In genomic region chr2:183010112-183010511, GRCh38 we compare ENCODE assay signal across 10 cellular contexts. TPM values are rescaled to one million over a fixed set of nuclear protein-coding genes. Genes with fewer than 3 reads are reported as not detected.
DNase-seq lines count a peak whose midpoint lies in the region; ATAC-seq, FAIRE-seq and TF ChIP-seq lines count a peak whose summit lies in the region.
"Had no signal": no experiment of that assay in that cellular context is flagged by ENCODE, and none has a peak within 500 bp of the region (broad histone marks: within the 10 kb centered on the region; RNA-seq: fewer than 3 reads in every experiment).

No MANE protein-coding gene starts in this region.

- peaks cover 17% of the 10 kb centered on the region for H3F3A ChIP-seq in SK-N-SH (replicated peaks; ENCODE audit: insufficient read depth)

- H3K9ac ChIP-seq in SK-N-SH, result no peak overlapping the region
- H3K9ac ChIP-seq in skeletal muscle satellite cell (ENCODE audit: low read depth, low read length), result no peak overlapping the region

- TF ChIP-seq RAD21 in SK-N-SH (IDR thresholded peaks at IDR 0.05; ENCODE audit: low read length), result no peak

- no peak for TF ChIP-seq POLR2A in tibial nerve (IDR thresholded peaks at IDR 0.05)

- H3K27me3 ChIP-seq in SK-N-SH (ENCODE audit: insufficient read depth) (no peaks in the 10 kb centered on the region), cardiac muscle cell (no peaks in the 10 kb centered on the region), skeletal muscle satellite cell (ENCODE audit: control insufficient read depth, insufficient read depth, low read length) (no peaks in the 10 kb centered on the region), tibial nerve (no peaks in the 10 kb centered on the region)

- H3K27ac ChIP-seq in SK-N-SH (ENCODE audit: low read depth in 2 of 2, low read length in 1 of 2), result peak overlapping the region; percentile 18 to 43; a peak in 1 of 4 replicates
- peak overlapping the region; percentile 88 for H3K27ac ChIP-seq in cardiac muscle cell
- H3K27ac ChIP-seq in tibial nerve, result no peak overlapping the region

- H3K4me2 ChIP-seq in SK-N-SH (peak overlapping the region; percentile 40), skeletal muscle satellite cell (ENCODE audit: low read length) (peak overlapping the region; percentile 36)

- CTCF ChIA-PET in SK-N-SH (lab: Yijun Ruan, JAX), result interaction anchor here (1.5 kb wide), 1 partner anchor 14 kb away, joined by 8 read pairs; no protein-coding TSS in a partner anchor

- H2AFZ ChIP-seq in SK-N-SH (ENCODE audit: low read depth), result no peak overlapping the region

- no peaks in the 10 kb centered on the region for H3K9me2 ChIP-seq in SK-N-SH

- peak; percentile 13 for FAIRE-seq in HTR-8/SVneo (lab: Jason Lieb, UNC)
- no peak for FAIRE-seq in frontal cortex (lab: Jason Lieb, UNC)

- H3K36me3 ChIP-seq in SK-N-SH (replicated peaks in 1 of 2; ENCODE audit: control insufficient read depth in 1 of 2, insufficient read depth in 2 of 2, low read length in 1 of 2), result peaks cover 13 to 22% of the 10 kb centered on the region in 2 experiments
- no peaks in the 10 kb centered on the region for H3K36me3 ChIP-seq in cardiac muscle cell
- H3K36me3 ChIP-seq in skeletal muscle satellite cell (ENCODE audit: insufficient read depth, low read length), result no peaks in the 10 kb centered on the region
- H3K36me3 ChIP-seq in tibial nerve, result no peaks in the 10 kb centered on the region

- WGBS in SK-N-SH (ENCODE audit: low lambda C conversion rate), result 80% methylated on average over 5 of the region's 5 CpGs
- WGBS in tibial nerve, 2 donors, result 39 to 47% methylated on average over 5 of the region's 5 CpGs

- H3K4me1 ChIP-seq in SK-N-SH (ENCODE audit: control insufficient read depth in 1 of 2, insufficient read depth in 2 of 2, low read depth in 1 of 2, low read length in 1 of 2), result peaks cover 10 to 14% of the 10 kb centered on the region in 2 experiments; a peak in 3 of 4 replicates
- peaks cover 26% of the 10 kb centered on the region for H3K4me1 ChIP-seq in cardiac muscle cell (ENCODE audit: low read depth)
- peaks cover 29% of the 10 kb centered on the region for H3K4me1 ChIP-seq in skeletal muscle satellite cell (ENCODE audit: control insufficient read depth, insufficient read depth, low read length)
- H3K4me1 ChIP-seq in tibial nerve, result peaks cover 0 to 47% (median 0%) of the 10 kb centered on the region in 4 donors

- H3K9me3 ChIP-seq in SK-N-SH (no peaks in the 10 kb centered on the region), cardiac muscle cell (ENCODE audit: low read depth) (no peaks in the 10 kb centered on the region), skeletal muscle satellite cell (replicated peaks; ENCODE audit: low read length) (no peaks in the 10 kb centered on the region), tibial nerve (no peaks in the 10 kb centered on the region)

- DNase-seq in HTR-8/SVneo (ENCODE audit: insufficient read length, low spot score) (peak; percentile 10), SK-N-SH (no peak), cardiac muscle cell (ENCODE audit: low read depth in 1 of 2, low spot score in 1 of 2) (peak; percentile 74 to 83), NCI-H774 (lab: John Stamatoyannopoulos, UW) (no peak), tibial nerve (ENCODE audit: low spot score in 2 of 2) (no peak), frontal cortex (ENCODE audit: low spot score in 2 of 2) (no peak)
- DNase-seq: activated naive CD8-positive, alpha-beta T cell treated with anti-CD3 and anti-CD28 coated beads, Interleukin-2, amount 10 ng/mL, durations not matched to agents 7 days and 5 days had no signal

- TF ChIP-seq CTCF in SK-N-SH (IDR thresholded peaks at IDR 0.05), result no peak
- no peak for TF ChIP-seq CTCF in cardiac muscle cell (IDR thresholded peaks at IDR 0.05; ENCODE audit: low read depth, low read length)
- TF ChIP-seq CTCF in tibial nerve (IDR thresholded peaks at IDR 0.05), result no peak

- peaks cover 100% of the 10 kb centered on the region for H3K79me2 ChIP-seq in SK-N-SH (ENCODE audit: insufficient read depth)

- ATAC-seq in GM21367 (IDR thresholded peaks at IDR 0.05; ENCODE audit: unreplicated experiment), result no peak
- ATAC-seq: left lobe of liver had no signal

- no peak overlapping the region for H3K4me3 ChIP-seq in SK-N-SH (ENCODE audit: low read depth in 2 of 2, low read length in 1 of 2)
- no peak overlapping the region for H3K4me3 ChIP-seq in cardiac muscle cell
- no peak overlapping the region for H3K4me3 ChIP-seq in skeletal muscle satellite cell (ENCODE audit: low read length)
- H3K4me3 ChIP-seq in tibial nerve, result no peak overlapping the region

- TF ChIP-seq EP300 in SK-N-SH (IDR thresholded peaks at IDR 0.05; ENCODE audit: borderline replicate concordance in 1 of 2, low read depth in 1 of 2, low read length in 1 of 2) (no peak), tibial nerve (IDR thresholded peaks at IDR 0.05) (no peak)

- H4K20me1 ChIP-seq in SK-N-SH (ENCODE audit: insufficient read depth), result peaks cover 93% of the 10 kb centered on the region

- POLR2A ChIA-PET in SK-N-SH (lab: Yijun Ruan, JAX), result no interaction called here

TF ChIP-seq in SK-N-SH, 30 proteins besides CTCF, POLR2A, EP300 and RAD21:
- peak; percentile 79; the same call in 1 of the 2 replicates for TF ChIP-seq USF1 (IDR thresholded peaks at IDR 0.05; ENCODE audit: borderline replicate concordance, low read depth)
- TF ChIP-seq USF2 (IDR thresholded peaks at IDR 0.05; ENCODE audit: borderline replicate concordance, low read depth, low read length), result no peak
- peak; percentile 24; the same call in 1 of the 2 replicates for TF ChIP-seq FOSL2 (IDR thresholded peaks at IDR 0.05; ENCODE audit: borderline replicate concordance, low read depth)
- TF ChIP-seq YY1 (IDR thresholded peaks at IDR 0.05; ENCODE audit: low read depth), result no peak
- no peak for TF ChIP-seq FOXM1 (IDR thresholded peaks at IDR 0.05; ENCODE audit: low read depth)
- no peak for TF ChIP-seq REST (IDR thresholded peaks at IDR 0.05; ENCODE audit: low read depth, low read length)
- no peak for TF ChIP-seq RFX5 (IDR thresholded peaks at IDR 0.05; ENCODE audit: low read length)
- TF ChIP-seq NFIC (IDR thresholded peaks at IDR 0.05; ENCODE audit: borderline replicate concordance), result peak; percentile 37; the same call in 1 of the 2 replicates

RNA-seq across cellular contexts. Expression of gene NCKAP1, which starts 28.1 kb away (rescaled TPM):
- polyA plus RNA-seq in SK-N-SH (2012; rRNA removed) (64.0 and 75.3 TPM in 2 replicates), cardiac muscle cell (81.7 and 102 TPM in 2 replicates)
- 84.7 and 86.2 TPM in 2 replicates for polyA plus RNA-seq in SK-N-SH (2012; cell fraction: cytosol; rRNA removed)
- polyA plus RNA-seq in SK-N-SH (2012; cell fraction: nucleus; rRNA removed), result 24.2 and 67.0 TPM in 2 replicates
- total RNA-seq in cardiac muscle cell (90.4 and 91.4 TPM in 2 replicates), tibial nerve (100 to 1,000 TPM in 1 of 4 donors, 10 to 100 TPM in 3; 80.6 to 114 (median 85.6) TPM), frontal cortex (143 TPM)
- total RNA-seq in skeletal muscle satellite cell (2012; rRNA removed), result 110 and 125 TPM in 2 replicates

Comparison
In these comparisons a context has a peak if more than half of its experiments do, and no peak if none do; other contexts are left out.
1. DNase-seq: peak in HTR-8/SVneo (single experiment) and cardiac muscle cell (2 of 2); none in SK-N-SH (single experiment), NCI-H774 (single experiment), tibial nerve (0 of 2) and frontal cortex (0 of 2).
2. H3K27ac ChIP-seq: peak in SK-N-SH (2 of 2) and cardiac muscle cell (single experiment); none in tibial nerve (0 of 4).